In the genomic region with DNA sequence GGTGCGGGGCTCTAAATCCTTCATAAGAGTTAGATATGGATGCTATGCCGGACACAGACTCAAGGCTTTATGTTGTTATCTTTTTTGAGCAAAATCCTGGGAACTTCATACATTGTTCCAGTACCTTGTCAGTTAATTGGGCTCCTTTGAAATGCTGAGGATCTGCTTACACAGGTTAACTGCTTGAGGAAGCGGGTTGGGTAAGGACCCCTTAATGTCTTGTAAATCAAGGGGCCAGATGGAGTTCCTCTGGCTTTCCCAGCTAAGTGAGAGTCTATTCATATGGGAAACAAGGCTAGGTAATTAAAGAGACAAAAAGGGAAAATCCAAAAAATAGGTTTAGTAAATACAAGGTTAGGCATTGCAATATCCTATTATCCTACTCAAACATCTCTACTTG, we compare ENCODE assay signal across 24 cellular contexts.
"Had no signal": no experiment of that assay in that cellular context is flagged by ENCODE, and none has a peak within 500 bp of the region (broad histone marks: within the 10 kb centered on the region; RNA-seq: fewer than 3 reads in every experiment).

No MANE protein-coding gene starts in this region.

- H3K36me3 ChIP-seq: gastrocnemius medialis, heart right ventricle, prostate gland, right atrium auricular region, upper lobe of right lung had no signal

- H3K4me3 Mint-ChIP-seq: activated CD4-positive, alpha-beta T cell treated with anti-CD3 and anti-CD28 coated beads, Interleukin-2, amount 10 ng/mL, durations not matched to agents 24 days and 14 days; activated naive CD4-positive, alpha-beta T cell treated with anti-CD3 and anti-CD28 coated beads for 36 hours; activated T-cell treated with anti-CD3 and anti-CD28 coated beads, Interleukin-2, amount 50 U/mL, for 4 hours; mesothelial cell of epicardium; natural killer cell treated with Interleukin-12 subunit alpha and Interleukin-12 subunit beta and Interleukin-15 and Interleukin-18, amount 100 ng/mL, for 72 hours had no signal

- H3K9me3 Mint-ChIP-seq: activated CD4-positive, alpha-beta T cell treated with anti-CD3 and anti-CD28 coated beads, Interleukin-2, amount 10 ng/mL, durations not matched to agents 24 days and 14 days; activated naive CD4-positive, alpha-beta T cell treated with anti-CD3 and anti-CD28 coated beads for 36 hours; activated T-cell treated with anti-CD3 and anti-CD28 coated beads, Interleukin-2, amount 50 U/mL, for 4 hours; mesothelial cell of epicardium; natural killer cell treated with Interleukin-12 subunit alpha and Interleukin-12 subunit beta and Interleukin-15 and Interleukin-18, amount 100 ng/mL, for 72 hours had no signal

- ATAC-seq: activated T-cell treated with anti-CD3 and anti-CD28 coated beads, Interleukin-2, amount 50 U/mL, for 4 hours; gastrocnemius medialis; heart right ventricle; left lobe of liver; natural killer cell treated with Interleukin-12 subunit alpha and Interleukin-12 subunit beta and Interleukin-15 and Interleukin-18, amount 100 ng/mL, for 72 hours; upper lobe of right lung had no signal

- H3K36me3 Mint-ChIP-seq: brain; mesothelial cell of epicardium; natural killer cell treated with Interleukin-12 subunit alpha and Interleukin-12 subunit beta and Interleukin-15 and Interleukin-18, amount 100 ng/mL, for 72 hours had no signal

- DNase-seq: activated CD4-positive, alpha-beta T cell treated with anti-CD3 and anti-CD28 coated beads, Interleukin-2, amount 10 ng/mL, durations not matched to agents 24 days and 14 days; activated CD8-positive, alpha-beta memory T cell treated with anti-CD3 and anti-CD28 coated beads, Interleukin-2, amount 50 U/mL, for 4 hours; activated naive CD4-positive, alpha-beta T cell treated with anti-CD3 and anti-CD28 coated beads for 36 hours; activated T-cell treated with anti-CD3 and anti-CD28 coated beads, Interleukin-2, amount 50 U/mL, for 4 hours; caudate nucleus; dorsolateral prefrontal cortex; erythroblast; gastrocnemius medialis; heart right ventricle; nucleus accumbens; stimulated activated CD4-positive, alpha-beta T cell treated with anti-CD3 and anti-CD28 coated beads, Interleukin-12 subunit alpha, Interleukin-12 subunit beta, amount 100 ng/mL, for 4 hours; stimulated activated CD4-positive, alpha-beta T cell treated with anti-CD3 and anti-CD28 coated beads, Interleukin-1b, Interleukin-23, amount 100 ng/mL, for 48 hours; stimulated activated CD8-positive, alpha-beta memory T cell treated with anti-CD3 and anti-CD28 coated beads, Interleukin-4, amount 100 ng/mL, for 48 hours; stimulated activated naive CD4-positive, alpha-beta T cell; T-helper 1 cell; T1000; upper lobe of right lung had no signal

- H3K9me3 ChIP-seq: gastrocnemius medialis, heart right ventricle, prostate gland, right atrium auricular region, upper lobe of right lung had no signal

- H3K4me3 ChIP-seq: dorsolateral prefrontal cortex, gastrocnemius medialis, heart right ventricle, lung, prostate gland, right atrium auricular region, upper lobe of right lung had no signal

- H3K27me3 ChIP-seq: right atrium auricular region had no signal

- H3K4me1 ChIP-seq: gastrocnemius medialis, prostate gland had no signal

- H3K27ac Mint-ChIP-seq: activated CD4-positive, alpha-beta T cell treated with anti-CD3 and anti-CD28 coated beads, Interleukin-2, amount 10 ng/mL, durations not matched to agents 24 days and 14 days; activated naive CD4-positive, alpha-beta T cell treated with anti-CD3 and anti-CD28 coated beads for 36 hours; mesothelial cell of epicardium; natural killer cell treated with Interleukin-12 subunit alpha and Interleukin-12 subunit beta and Interleukin-15 and Interleukin-18, amount 100 ng/mL, for 72 hours had no signal

- H3K27ac ChIP-seq: dorsolateral prefrontal cortex, gastrocnemius medialis, heart right ventricle, prostate gland, right atrium auricular region, upper lobe of right lung had no signal
